ENCODE assay signal across 1 cellular context in the genomic region with DNA sequence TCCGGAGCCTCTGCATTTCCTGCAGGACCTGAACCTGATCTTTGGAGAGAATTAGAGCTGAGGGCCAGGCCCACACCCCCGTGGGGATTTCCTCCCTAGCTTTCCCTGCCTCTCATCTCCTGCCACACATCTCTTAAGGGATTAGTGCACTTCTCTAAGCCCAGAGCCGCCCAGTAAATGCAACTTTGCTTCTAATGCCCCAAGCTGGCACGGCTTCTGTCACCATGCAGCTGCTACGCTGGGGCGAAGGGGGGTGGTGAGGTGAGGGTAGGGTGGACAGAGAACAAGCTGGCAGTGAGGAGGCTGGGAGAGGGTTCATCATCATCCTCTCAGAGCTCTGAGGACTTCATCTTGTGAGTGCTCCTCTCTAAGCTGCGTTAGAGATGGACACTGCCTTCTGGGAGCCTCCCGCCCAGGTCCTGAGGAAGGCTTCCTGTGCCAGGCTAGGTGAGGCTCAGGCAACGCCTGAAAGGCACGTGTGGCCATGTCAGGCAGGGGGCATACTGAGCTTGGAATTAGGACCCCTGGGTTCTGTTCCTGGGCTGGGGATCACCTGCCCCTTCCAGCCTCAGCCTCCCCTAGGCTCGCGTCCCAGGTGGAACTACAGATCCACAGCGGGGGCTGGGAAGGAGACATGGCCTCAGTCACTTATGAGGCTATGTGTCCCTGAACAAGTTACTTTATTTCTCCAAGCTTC.
TF ChIP-seq lines count a peak whose summit lies in the region.

No MANE protein-coding gene starts in this region.

TF ChIP-seq in IMR-90, 13 proteins besides CTCF, POLR2A, EP300 and RAD21:
- TF ChIP-seq, protein P1, sequence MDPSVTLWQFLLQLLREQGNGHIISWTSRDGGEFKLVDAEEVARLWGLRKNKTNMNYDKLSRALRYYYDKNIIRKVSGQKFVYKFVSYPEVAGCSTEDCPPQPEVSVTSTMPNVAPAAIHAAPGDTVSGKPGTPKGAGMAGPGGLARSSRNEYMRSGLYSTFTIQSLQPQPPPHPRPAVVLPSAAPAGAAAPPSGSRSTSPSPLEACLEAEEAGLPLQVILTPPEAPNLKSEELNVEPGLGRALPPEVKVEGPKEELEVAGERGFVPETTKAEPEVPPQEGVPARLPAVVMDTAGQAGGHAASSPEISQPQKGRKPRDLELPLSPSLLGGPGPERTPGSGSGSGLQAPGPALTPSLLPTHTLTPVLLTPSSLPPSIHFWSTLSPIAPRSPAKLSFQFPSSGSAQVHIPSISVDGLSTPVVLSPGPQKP (IDR thresholded peaks at IDR 0.05; ENCODE audit: borderline replicate concordance, low read depth, low read length): no peak
- no peak for TF ChIP-seq RFX5 (IDR thresholded peaks at IDR 0.05; ENCODE audit: low read depth, low read length)
- TF ChIP-seq NFE2L2 (IDR thresholded peaks at IDR 0.05; ENCODE audit: low read depth, low read length): no peak
- TF ChIP-seq CEBPB (IDR thresholded peaks at IDR 0.05; ENCODE audit: low read depth, low read length): no peak
- TF ChIP-seq MXI1 (IDR thresholded peaks at IDR 0.05; ENCODE audit: borderline replicate concordance, low read depth, low read length): no peak
- no peak for TF ChIP-seq RCOR1 (IDR thresholded peaks at IDR 0.05; ENCODE audit: insufficient replicate concordance, low read length)
- no peak for TF ChIP-seq SMC3 (IDR thresholded peaks at IDR 0.05; ENCODE audit: low read depth, low read length)
- no peak for TF ChIP-seq MAZ (IDR thresholded peaks at IDR 0.05; ENCODE audit: borderline replicate concordance, low read depth, low read length)
- TF ChIP-seq CHD1 (IDR thresholded peaks at IDR 0.05; ENCODE audit: low read depth, low read length): no peak
- no peak for TF ChIP-seq MAFK (IDR thresholded peaks at IDR 0.05; ENCODE audit: low read depth, low read length)
- no peak for TF ChIP-seq FOS (IDR thresholded peaks at IDR 0.05; ENCODE audit: low read depth, low read length)
- no peak for TF ChIP-seq BHLHE40 (IDR thresholded peaks at IDR 0.05; ENCODE audit: low read depth, low read length)
- TF ChIP-seq, protein P2, sequence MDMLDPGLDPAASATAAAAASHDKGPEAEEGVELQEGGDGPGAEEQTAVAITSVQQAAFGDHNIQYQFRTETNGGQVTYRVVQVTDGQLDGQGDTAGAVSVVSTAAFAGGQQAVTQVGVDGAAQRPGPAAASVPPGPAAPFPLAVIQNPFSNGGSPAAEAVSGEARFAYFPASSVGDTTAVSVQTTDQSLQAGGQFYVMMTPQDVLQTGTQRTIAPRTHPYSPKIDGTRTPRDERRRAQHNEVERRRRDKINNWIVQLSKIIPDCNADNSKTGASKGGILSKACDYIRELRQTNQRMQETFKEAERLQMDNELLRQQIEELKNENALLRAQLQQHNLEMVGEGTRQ (IDR thresholded peaks at IDR 0.05; ENCODE audit: low read depth, low read length): no peak
